Comparison of ENCODE assay signal across 30 cellular contexts in genomic region chr5:163869611-163870010, GRCh38.
"Had no signal": no experiment of that assay in that cellular context is flagged by ENCODE, and none has a peak within 500 bp of the region (broad histone marks: within the 10 kb centered on the region; RNA-seq: fewer than 3 reads in every experiment).

No MANE protein-coding gene starts in this region.

- H3K4me3 ChIP-seq: left lung, lower lobe of right lung, pancreas, prostate gland, skin epidermis, stomach, suprapubic skin, thoracic aorta, tibial artery, upper lobe of right lung had no signal

- H3K9me3 ChIP-seq: left lung, lower lobe of right lung, pancreas, prostate gland, stomach, suprapubic skin, thoracic aorta, tibial artery, upper lobe of right lung had no signal

- ATAC-seq: left colon; left lung; lower lobe of right lung; naive thymus-derived CD8-positive, alpha-beta T cell; pancreas; right cardiac atrium; sciatic nerve; stimulated activated naive B cell treated with anti-CD40 and anti-IgM and Interleukin-4, amounts not matched to agents 10 μg/mL and 1 μg/mL and 100 μg/mL, for 72 hours; stimulated activated naive CD8-positive, alpha-beta T cell treated with anti-CD3 and anti-CD28 coated beads, Interleukin-15, Interleukin-2, amounts not matched to agents 100 U/mL and 50 U/mL, for 24 hours; upper lobe of right lung had no signal

- H3K36me3 ChIP-seq: left lung, lower lobe of right lung, pancreas, prostate gland, stomach, suprapubic skin, thoracic aorta, tibial artery, upper lobe of right lung had no signal

- H3K4me1 ChIP-seq: lower lobe of right lung, pancreas, prostate gland, stomach, suprapubic skin, tibial artery, upper lobe of right lung had no signal

- H3K27ac ChIP-seq: left lung, lower lobe of right lung, pancreas, prostate gland, skin epidermis, stomach, suprapubic skin, thoracic aorta, tibial artery, upper lobe of right lung had no signal

- DNase-seq: hypothalamus; immature natural killer cell; kidney; left colon; left lung; lower lobe of right lung; mammary epithelial cell; mesenchymal stem cell; naive thymus-derived CD8-positive, alpha-beta T cell; nucleus accumbens; pancreas; posterior cingulate gyrus; retina; right cardiac atrium; stimulated activated CD4-positive, alpha-beta T cell treated with anti-CD3 and anti-CD28 coated beads, Interleukin-12 subunit alpha, Interleukin-12 subunit beta, amount 100 ng/mL, for 4 hours; stimulated activated CD4-positive, alpha-beta T cell treated with anti-CD3 and anti-CD28 coated beads, Interleukin-15, amount 100 ng/mL, for 24 hours; stimulated activated CD4-positive, alpha-beta T cell treated with anti-CD3 and anti-CD28 coated beads, Interleukin-2, amount 100 ng/mL, for 24 hours; stimulated activated CD4-positive, alpha-beta T cell treated with anti-CD3 and anti-CD28 coated beads, Interleukin-4, amount 100 ng/mL, for 1 hour; stimulated activated naive B cell treated with anti-CD40 and anti-IgM and Interleukin-4, amounts not matched to agents 10 μg/mL and 1 μg/mL and 100 μg/mL, for 72 hours; stimulated activated naive CD8-positive, alpha-beta T cell treated with anti-CD3 and anti-CD28 coated beads, Interleukin-15, Interleukin-2, amounts not matched to agents 100 U/mL and 50 U/mL, for 24 hours; stomach; tibial artery; trophoblast cell; upper lobe of right lung had no signal

- H3K27me3 ChIP-seq: left lung, pancreas, stomach, suprapubic skin, tibial artery, upper lobe of right lung had no signal

- FAIRE-seq: kidney, pancreas, urothelium cell line had no signal
